In genomic region chr5:126829098-126829497, GRCh38 we compare ENCODE assay signal across 29 cellular contexts.
"Had no signal": no experiment of that assay in that cellular context is flagged by ENCODE, and none has a peak within 500 bp of the region (broad histone marks: within the 10 kb centered on the region; RNA-seq: fewer than 3 reads in every experiment).

No MANE protein-coding gene starts in this region.

- H3K9ac ChIP-seq: KMS-11, SK-N-SH had no signal

- H3K9me3 ChIP-seq: MG63, Peyer's patch, SJCRH30, SK-N-SH had no signal

- DNase-seq: activated CD4-positive, alpha-beta T cell treated with anti-CD3 and anti-CD28 coated beads for 48 hours; activated CD4-positive, CD25-positive, alpha-beta regulatory T cell treated with anti-CD3 and anti-CD28 coated beads, Interleukin-2, amount 50 U/mL, for 72 hours; activated CD8-positive, alpha-beta memory T cell treated with anti-CD3 and anti-CD28 coated beads, Interleukin-2, amount 10 ng/mL, durations not matched to agents 7 days and 5 days; activated gamma-delta T cell; activated naive CD4-positive, alpha-beta T cell treated with anti-CD3 and anti-CD28 coated beads for 36 hours; activated T-cell treated with anti-CD3 and anti-CD28 coated beads, Interleukin-2, amount 50 U/mL, for 24 hours; amygdala; MG63; MV-4-11; NCI-H1105; NCI-H146; NCI-H187 treated with DMSO at 0.1 percent for 48 hours; NCI-H2081 treated with DMSO at 0.1 percent for 48 hours; NCI-H345; NCI-H510A; NCI-H526 treated with DMSO at 0.1 percent for 48 hours; NCI-H82; NK-92 treated with Interleukin-12 subunit alpha and Interleukin-12 subunit beta, amount 100 ng/mL, for 24 hours; Peyer's patch; Right ventricle myocardium superior; SJCRH30; SK-N-SH; SW 1271 had no signal

- H3K27ac ChIP-seq: KMS-11, Peyer's patch, RWPE1, SJCRH30 had no signal

- H3K4me2 ChIP-seq: KMS-11, SK-N-SH had no signal

- H3K9me3 Mint-ChIP-seq: activated naive CD4-positive, alpha-beta T cell treated with anti-CD3 and anti-CD28 coated beads for 36 hours; activated T-cell treated with anti-CD3 and anti-CD28 coated beads, Interleukin-2, amount 50 U/mL, for 24 hours; activated T-helper 17 cell treated with anti-CD3 and anti-CD28 coated beads, Interleukin-2, amount 50 U/mL, for 72 hours; brain; central memory CD8-positive, alpha-beta T cell had no signal

- H3K4me1 ChIP-seq: Peyer's patch, SJCRH30 had no signal

- H3K4me3 Mint-ChIP-seq: activated CD8-positive, alpha-beta memory T cell treated with anti-CD3 and anti-CD28 coated beads, Interleukin-2, amount 10 ng/mL, durations not matched to agents 7 days and 5 days; activated naive CD4-positive, alpha-beta T cell treated with anti-CD3 and anti-CD28 coated beads for 36 hours; activated naive CD8-positive, alpha-beta T cell; activated T-cell treated with anti-CD3 and anti-CD28 coated beads, Interleukin-2, amount 50 U/mL, for 24 hours; activated T-helper 17 cell treated with anti-CD3 and anti-CD28 coated beads, Interleukin-2, amount 50 U/mL, for 72 hours; brain; central memory CD8-positive, alpha-beta T cell had no signal

- H3K4me1 Mint-ChIP-seq: activated T-helper 17 cell treated with anti-CD3 and anti-CD28 coated beads, Interleukin-2, amount 50 U/mL, for 72 hours; brain; central memory CD8-positive, alpha-beta T cell had no signal

- H3K9me2 ChIP-seq: SK-N-SH had no signal

- H3K27ac Mint-ChIP-seq: activated CD8-positive, alpha-beta memory T cell treated with anti-CD3 and anti-CD28 coated beads, Interleukin-2, amount 10 ng/mL, durations not matched to agents 7 days and 5 days; activated naive CD4-positive, alpha-beta T cell treated with anti-CD3 and anti-CD28 coated beads for 36 hours; activated naive CD8-positive, alpha-beta T cell; activated T-cell treated with anti-CD3 and anti-CD28 coated beads, Interleukin-2, amount 50 U/mL, for 24 hours; activated T-helper 17 cell treated with anti-CD3 and anti-CD28 coated beads, Interleukin-2, amount 50 U/mL, for 72 hours had no signal

- H3K27me3 ChIP-seq: MG63, Peyer's patch, SJCRH30 had no signal

- ATAC-seq: activated CD8-positive, alpha-beta memory T cell treated with anti-CD3 and anti-CD28 coated beads, Interleukin-2, amount 10 ng/mL, durations not matched to agents 7 days and 5 days; activated T-helper 17 cell treated with anti-CD3 and anti-CD28 coated beads, Interleukin-2, amount 50 U/mL, for 72 hours had no signal

- H3K27me3 Mint-ChIP-seq: activated CD8-positive, alpha-beta memory T cell treated with anti-CD3 and anti-CD28 coated beads, Interleukin-2, amount 10 ng/mL, durations not matched to agents 7 days and 5 days; activated naive CD8-positive, alpha-beta T cell; activated T-cell treated with anti-CD3 and anti-CD28 coated beads, Interleukin-2, amount 50 U/mL, for 24 hours; activated T-helper 17 cell treated with anti-CD3 and anti-CD28 coated beads, Interleukin-2, amount 50 U/mL, for 72 hours; brain; central memory CD8-positive, alpha-beta T cell had no signal

- H3K4me3 ChIP-seq: MG63, Peyer's patch, SJCRH30 had no signal
